In genomic region chr10:26859241-26860025, GRCh38 we compare ENCODE assay signal across 1 cellular context.
TF ChIP-seq lines count a peak whose summit lies in the region.

No MANE protein-coding gene starts in this region.

TF ChIP-seq in H1, 55 proteins besides CTCF, POLR2A, EP300 and RAD21:
- no peak for TF ChIP-seq SP2 (IDR thresholded peaks at IDR 0.05; ENCODE audit: low read length)
- no peak for TF ChIP-seq E2F6 (IDR thresholded peaks at IDR 0.05)
- no peak for TF ChIP-seq GABPA (IDR thresholded peaks at IDR 0.05; ENCODE audit: borderline replicate concordance, insufficient read depth, low read length)
- TF ChIP-seq SIN3A (conservative IDR thresholded peaks at IDR 0.05 in 1 of 2, IDR thresholded peaks at IDR 0.05 in 1 of 2; ENCODE audit: low read depth in 1 of 2, low read length in 2 of 2): no peak
- no peak for TF ChIP-seq TAF1 (IDR thresholded peaks at IDR 0.05; ENCODE audit: low read depth, low read length)
- no peak for TF ChIP-seq HDAC2 (IDR thresholded peaks at IDR 0.05; ENCODE audit: borderline replicate concordance in 1 of 2, low read depth in 2 of 2, low read length in 2 of 2)
- TF ChIP-seq HDAC6 (IDR thresholded peaks at IDR 0.05; ENCODE audit: low read depth, low read length): no peak
- no peak for TF ChIP-seq CREB1 (IDR thresholded peaks at IDR 0.05)
- no peak for TF ChIP-seq EZH2 (IDR thresholded peaks at IDR 0.05; ENCODE audit: low read depth, low read length, severe bottlenecking)
- no peak for TF ChIP-seq JUN (IDR thresholded peaks at IDR 0.05; ENCODE audit: low read depth, low read length)
- no peak for TF ChIP-seq FOSL1 (IDR thresholded peaks at IDR 0.05; ENCODE audit: insufficient read depth, low read depth, low read length)
- TF ChIP-seq POU5F1 (IDR thresholded peaks at IDR 0.05; ENCODE audit: low read depth, low read length): no peak
- no peak for TF ChIP-seq GTF2F1 (IDR thresholded peaks at IDR 0.05; ENCODE audit: borderline replicate concordance, low read depth, low read length)
- TF ChIP-seq CBX8 (IDR thresholded peaks at IDR 0.05; ENCODE audit: borderline replicate concordance, low read depth, low read length): no peak
- no peak for TF ChIP-seq CHD1 (IDR thresholded peaks at IDR 0.05; ENCODE audit: low read depth, low read length)
- TF ChIP-seq BCL11A (IDR thresholded peaks at IDR 0.05; ENCODE audit: low read depth in 2 of 2, low read length in 2 of 2): no peak
